In the genomic region with DNA sequence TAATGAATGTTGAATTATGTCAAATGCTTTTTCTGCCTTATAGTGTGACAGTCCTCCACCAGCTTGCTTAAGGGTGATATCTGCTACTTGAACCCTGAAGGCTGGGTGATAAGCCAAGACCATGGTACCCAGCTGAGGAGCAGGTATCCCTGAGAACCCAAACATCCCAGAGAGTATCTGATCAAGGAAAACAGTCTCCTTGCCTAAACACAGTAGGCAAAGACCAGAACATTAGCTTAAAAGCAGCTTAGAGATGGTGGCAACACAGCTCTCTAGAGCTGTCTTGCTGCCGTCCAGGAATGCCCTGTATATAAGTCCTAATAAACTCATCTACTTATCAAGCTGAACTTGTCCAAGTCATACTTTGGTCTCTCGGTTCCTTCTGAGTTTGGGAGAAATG, we compare ENCODE assay signal across 2 cellular contexts.
TF ChIP-seq lines count a peak whose summit lies in the region.

No MANE protein-coding gene starts in this region.

TF ChIP-seq in K562, 482 proteins besides CTCF, POLR2A, EP300 and RAD21:
- 0 out of 4 replicates have a peak, but pooled peaks of 1 of the 2 experiments have one; percentile 12 for TF ChIP-seq BCLAF1 (IDR thresholded peaks at IDR 0.05; ENCODE audit: borderline replicate concordance in 1 of 2, control insufficient read depth in 1 of 2, low read depth in 2 of 2, low read length in 1 of 2)
- TF ChIP-seq PTBP1 (IDR thresholded peaks at IDR 0.05; ENCODE audit: low read depth, low read length) = no peak
- TF ChIP-seq POLR2AphosphoS5 (IDR thresholded peaks at IDR 0.05; ENCODE audit: control insufficient read depth, insufficient read depth, low read depth, low read length) = peak; percentile 86
- TF ChIP-seq PML (IDR thresholded peaks at IDR 0.05; ENCODE audit: low read length) = peak; percentile 32
- TF ChIP-seq POLR2AphosphoS2 (IDR thresholded peaks at IDR 0.05; ENCODE audit: low read length) = peak; percentile 30; the same call in 1 of the 2 replicates
- TF ChIP-seq, protein P1, sequence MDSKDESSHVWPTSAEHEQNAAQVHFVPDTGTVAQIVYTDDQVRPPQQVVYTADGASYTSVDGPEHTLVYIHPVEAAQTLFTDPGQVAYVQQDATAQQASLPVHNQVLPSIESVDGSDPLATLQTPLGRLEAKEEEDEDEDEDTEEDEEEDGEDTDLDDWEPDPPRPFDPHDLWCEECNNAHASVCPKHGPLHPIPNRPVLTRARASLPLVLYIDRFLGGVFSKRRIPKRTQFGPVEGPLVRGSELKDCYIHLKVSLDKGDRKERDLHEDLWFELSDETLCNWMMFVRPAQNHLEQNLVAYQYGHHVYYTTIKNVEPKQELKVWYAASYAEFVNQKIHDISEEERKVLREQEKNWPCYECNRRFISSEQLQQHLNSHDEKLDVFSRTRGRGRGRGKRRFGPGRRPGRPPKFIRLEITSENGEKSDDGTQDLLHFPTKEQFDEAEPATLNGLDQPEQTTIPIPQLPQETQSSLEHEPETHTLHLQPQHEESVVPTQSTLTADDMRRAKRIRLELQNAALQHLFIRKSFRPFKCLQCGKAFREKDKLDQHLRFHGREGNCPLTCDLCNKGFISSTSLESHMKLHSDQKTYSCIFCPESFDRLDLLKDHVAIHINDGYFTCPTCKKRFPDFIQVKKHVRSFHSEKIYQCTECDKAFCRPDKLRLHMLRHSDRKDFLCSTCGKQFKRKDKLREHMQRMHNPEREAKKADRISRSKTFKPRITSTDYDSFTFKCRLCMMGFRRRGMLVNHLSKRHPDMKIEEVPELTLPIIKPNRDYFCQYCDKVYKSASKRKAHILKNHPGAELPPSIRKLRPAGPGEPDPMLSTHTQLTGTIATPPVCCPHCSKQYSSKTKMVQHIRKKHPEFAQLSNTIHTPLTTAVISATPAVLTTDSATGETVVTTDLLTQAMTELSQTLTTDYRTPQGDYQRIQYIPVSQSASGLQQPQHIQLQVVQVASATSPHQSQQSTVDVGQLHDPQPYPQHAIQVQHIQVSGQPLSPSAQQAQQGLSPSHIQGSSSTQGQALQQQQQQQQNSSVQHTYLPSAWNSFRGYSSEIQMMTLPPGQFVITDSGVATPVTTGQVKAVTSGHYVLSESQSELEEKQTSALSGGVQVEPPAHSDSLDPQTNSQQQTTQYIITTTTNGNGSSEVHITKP (IDR thresholded peaks at IDR 0.05; ENCODE audit: partially characterized antibody) = no peak
- peak in 1 of 2 experiments; percentile 17; a peak in 1 of 4 replicates for TF ChIP-seq SIN3A (IDR thresholded peaks at IDR 0.05; ENCODE audit: borderline replicate concordance in 2 of 2, control insufficient read depth in 1 of 2, low read depth in 2 of 2, low read length in 2 of 2)
TF ChIP-seq in K562: peak in this region for 5.

TF ChIP-seq in H1, 55 proteins besides CTCF, POLR2A, EP300 and RAD21:
- TF ChIP-seq NRF1 (IDR thresholded peaks at IDR 0.05; ENCODE audit: low read depth, low read length) (no peak), CREB1 (IDR thresholded peaks at IDR 0.05) (no peak), KDM1A (IDR thresholded peaks at IDR 0.05; ENCODE audit: borderline replicate concordance, low read length) (no peak), CBX5 (IDR thresholded peaks at IDR 0.05; ENCODE audit: low read depth, low read length) (no peak), ATF2 (IDR thresholded peaks at IDR 0.05; ENCODE audit: low read length) (no peak), TEAD4 (IDR thresholded peaks at IDR 0.05; ENCODE audit: low read depth, low read length) (no peak), CHD2 (IDR thresholded peaks at IDR 0.05; ENCODE audit: low read length) (no peak), POU5F1 (IDR thresholded peaks at IDR 0.05; ENCODE audit: low read depth, low read length) (no peak), ATF3 (IDR thresholded peaks at IDR 0.05; ENCODE audit: insufficient read depth, low read depth, low read length) (no peak), JUN (IDR thresholded peaks at IDR 0.05; ENCODE audit: low read depth, low read length) (no peak), RXRA (IDR thresholded peaks at IDR 0.05; ENCODE audit: insufficient read depth, low read depth, low read length) (no peak)
- TF ChIP-seq, protein P2, sequence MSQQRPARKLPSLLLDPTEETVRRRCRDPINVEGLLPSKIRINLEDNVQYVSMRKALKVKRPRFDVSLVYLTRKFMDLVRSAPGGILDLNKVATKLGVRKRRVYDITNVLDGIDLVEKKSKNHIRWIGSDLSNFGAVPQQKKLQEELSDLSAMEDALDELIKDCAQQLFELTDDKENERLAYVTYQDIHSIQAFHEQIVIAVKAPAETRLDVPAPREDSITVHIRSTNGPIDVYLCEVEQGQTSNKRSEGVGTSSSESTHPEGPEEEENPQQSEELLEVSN (IDR thresholded peaks at IDR 0.05) = no peak
- TF ChIP-seq, protein P3, sequence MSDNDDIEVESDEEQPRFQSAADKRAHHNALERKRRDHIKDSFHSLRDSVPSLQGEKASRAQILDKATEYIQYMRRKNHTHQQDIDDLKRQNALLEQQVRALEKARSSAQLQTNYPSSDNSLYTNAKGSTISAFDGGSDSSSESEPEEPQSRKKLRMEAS (IDR thresholded peaks at IDR 0.05) = no peak
